ENCODE assay signal across 1 cellular context in the genomic region with DNA sequence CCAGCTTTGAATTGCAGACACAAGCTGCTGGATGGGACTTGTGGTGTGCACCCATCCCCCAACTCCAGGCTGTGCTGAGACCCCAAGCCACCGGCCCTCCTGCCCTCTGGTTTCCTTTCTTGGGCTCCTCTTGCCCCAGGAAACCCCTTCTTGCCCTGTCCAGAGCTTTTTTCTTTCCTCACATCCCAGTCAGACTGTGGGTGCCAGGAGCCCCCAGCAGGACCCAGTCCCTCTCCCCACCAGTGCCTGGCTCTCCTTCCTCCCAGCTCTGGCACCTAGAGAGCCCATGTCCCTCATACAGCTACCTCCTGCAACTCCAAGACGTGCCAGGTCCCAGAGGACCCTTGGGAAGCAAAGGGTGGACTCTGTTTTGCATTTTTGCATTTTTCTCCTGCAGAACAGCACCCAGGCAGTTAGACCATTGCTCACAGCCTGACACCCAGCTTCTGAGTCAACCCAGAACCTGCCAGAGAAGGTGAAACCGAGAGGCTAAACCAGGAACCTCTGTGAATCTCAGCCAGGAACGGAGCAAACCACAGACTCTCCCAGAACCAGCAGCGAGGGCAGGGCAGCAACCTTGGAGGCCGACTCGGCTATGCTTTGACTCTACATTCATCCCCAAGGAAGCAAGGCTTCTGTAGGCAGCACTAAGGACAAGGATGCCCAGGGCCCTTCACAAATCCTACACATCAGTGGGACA.
TF ChIP-seq lines count a peak whose summit lies in the region.

No MANE protein-coding gene starts in this region.

TF ChIP-seq in GM12878, 131 proteins besides CTCF, POLR2A, EP300 and RAD21 (continued from another document):
- TF ChIP-seq, protein P1, sequence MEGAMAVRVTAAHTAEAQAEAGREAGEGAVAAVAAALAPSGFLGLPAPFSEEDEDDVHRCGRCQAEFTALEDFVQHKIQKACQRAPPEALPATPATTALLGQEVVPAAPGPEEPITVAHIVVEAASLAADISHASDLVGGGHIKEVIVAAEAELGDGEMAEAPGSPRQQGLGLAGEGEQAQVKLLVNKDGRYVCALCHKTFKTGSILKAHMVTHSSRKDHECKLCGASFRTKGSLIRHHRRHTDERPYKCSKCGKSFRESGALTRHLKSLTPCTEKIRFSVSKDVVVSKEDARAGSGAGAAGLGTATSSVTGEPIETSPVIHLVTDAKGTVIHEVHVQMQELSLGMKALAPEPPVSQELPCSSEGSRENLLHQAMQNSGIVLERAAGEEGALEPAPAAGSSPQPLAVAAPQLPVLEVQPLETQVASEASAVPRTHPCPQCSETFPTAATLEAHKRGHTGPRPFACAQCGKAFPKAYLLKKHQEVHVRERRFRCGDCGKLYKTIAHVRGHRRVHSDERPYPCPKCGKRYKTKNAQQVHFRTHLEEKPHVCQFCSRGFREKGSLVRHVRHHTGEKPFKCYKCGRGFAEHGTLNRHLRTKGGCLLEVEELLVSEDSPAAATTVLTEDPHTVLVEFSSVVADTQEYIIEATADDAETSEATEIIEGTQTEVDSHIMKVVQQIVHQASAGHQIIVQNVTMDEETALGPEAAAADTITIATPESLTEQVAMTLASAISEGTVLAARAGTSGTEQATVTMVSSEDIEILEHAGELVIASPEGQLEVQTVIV (IDR thresholded peaks at IDR 0.05; ENCODE audit: borderline replicate concordance, partially characterized antibody): no peak
- TF ChIP-seq CBX5 (IDR thresholded peaks at IDR 0.05; ENCODE audit: low read depth) (peak; percentile 48; the same call in 1 of the 2 replicates), IKZF1 (conservative IDR thresholded peaks at IDR 0.05) (0 out of 2 replicates have a peak, but pooled peaks have one; percentile 13), SIX5 (IDR thresholded peaks at IDR 0.05; ENCODE audit: low read depth, low read length, severe bottlenecking) (no peak), RUNX3 (IDR thresholded peaks at IDR 0.05; ENCODE audit: low read length) (peak; percentile 78)
